Comparison of ENCODE assay signal across 24 cellular contexts in the genomic region with DNA sequence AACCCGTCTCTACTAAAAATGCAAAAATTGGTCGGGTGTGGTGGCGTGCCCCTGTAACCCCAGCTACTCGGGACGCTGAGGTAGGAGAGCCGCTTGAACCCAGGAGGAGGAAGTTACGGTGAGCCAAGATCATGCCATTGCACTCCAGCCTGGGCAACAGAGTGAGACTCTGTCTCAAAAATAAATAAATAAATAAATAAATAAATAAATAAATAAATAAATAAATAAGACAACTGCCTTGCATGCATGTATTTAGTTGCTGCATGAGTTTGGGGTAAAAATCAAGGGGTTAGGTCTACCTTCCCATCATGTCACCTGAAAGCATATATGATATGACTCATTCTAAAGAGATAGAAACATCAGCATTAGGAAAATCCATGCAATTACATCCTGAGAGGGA.
DNase-seq lines count a peak whose midpoint lies in the region; ATAC-seq and TF ChIP-seq lines count a peak whose summit lies in the region.
"Had no signal": no experiment of that assay in that cellular context is flagged by ENCODE, and none has a peak within 500 bp of the region (broad histone marks: within the 10 kb centered on the region; RNA-seq: fewer than 3 reads in every experiment).

No MANE protein-coding gene starts in this region.

- H3K9me3 Mint-ChIP-seq in nephron, result no peaks in the 10 kb centered on the region

- ATAC-seq in IMR-90 (ENCODE audit: low read depth), result no peak
- no peak for ATAC-seq in GM18907 (IDR thresholded peaks at IDR 0.05; ENCODE audit: unreplicated experiment)
- ATAC-seq in SK-N-SH treated with all-trans-retinoic acid at 6 μM for 48 hours, result no peak
- ATAC-seq: GM12878 had no signal

- DNase-seq in IMR-90, result no peak
- DNase-seq in head of caudate nucleus, result no peak
- DNase-seq: 8988T; ACHN; BE2C; C1 segment of cervical spinal cord; CD4-positive, alpha-beta memory T cell; CD4-positive, CD25-positive, alpha-beta regulatory T cell; CD8-positive, alpha-beta memory T cell; COR-L47; DMS 273 treated with DMSO at 0.1 percent for 48 hours; DMS153; DMS53; DMS79; DND-41; EL; GDM1 had no signal

- H3K4ac ChIP-seq in IMR-90 (ENCODE audit: low read depth, low read length), result no peak overlapping the region

- POLR2A ChIA-PET in IMR-90 (lab: Charles Lee; ENCODE audit: unreplicated experiment), result no interaction called here

- no peak overlapping the region for H3K4me2 ChIP-seq in IMR-90 (ENCODE audit: low read depth, low read length)
- H3K4me2 ChIP-seq: BLaER1 had no signal

- no CpG with 5 or more reads among the region's 7 CpGs for WGBS in IMR-90 (ENCODE audit: extremely low coverage in 2 of 2, insufficient read length in 1 of 2), 2 experiments

- no peak overlapping the region for H3K4me3 ChIP-seq in IMR-90 (ENCODE audit: insufficient read depth, low read depth, low read length)
- H3K4me3 ChIP-seq in stomach smooth muscle (ENCODE audit: low read length in 2 of 2), result no peak overlapping the region
- H3K4me3 ChIP-seq: BLaER1, GM12878 had no signal

- H3K36me3 ChIP-seq in IMR-90 (ENCODE audit: control insufficient read depth, insufficient read depth, low read length) (no peaks in the 10 kb centered on the region), stomach smooth muscle (ENCODE audit: control insufficient read depth in 2 of 2, insufficient read depth in 2 of 2, low read length in 2 of 2) (peaks cover 0 to 1% of the 10 kb centered on the region in 2 donors)
- H3K36me3 ChIP-seq: BE2C, BLaER1 had no signal

- no peak overlapping the region; the same call in 1 of the 2 replicates for H3K18ac ChIP-seq in IMR-90 (ENCODE audit: low read depth, low read length)

- no peak overlapping the region for H4K5ac ChIP-seq in IMR-90 (ENCODE audit: low read depth, low read length)

- TF ChIP-seq CTCF in IMR-90 (conservative IDR thresholded peaks at IDR 0.05; ENCODE audit: low read depth, low read length) (no peak), nephron (IDR thresholded peaks at IDR 0.05; ENCODE audit: unreplicated experiment in 3 of 3) (no peak)

- dilution Hi-C loops in IMR-90 (cut with HindIII; ENCODE audit: low sequenced_read_pairs, unreplicated experiment), result no loop called here

- TF ChIP-seq POLR2A in IMR-90 (IDR thresholded peaks at IDR 0.05; ENCODE audit: low read depth, low read length), result no peak

- no peaks in the 10 kb centered on the region for H3K9me1 ChIP-seq in IMR-90 (ENCODE audit: insufficient read depth, low read length)

- H2AK5ac ChIP-seq in IMR-90 (ENCODE audit: low read depth, low read length), result no peak overlapping the region

- H2BK120ac ChIP-seq in IMR-90 (ENCODE audit: low read depth, low read length), result no peak overlapping the region

- no peak overlapping the region for H3K14ac ChIP-seq in IMR-90 (replicated peaks; ENCODE audit: low read depth, low read length)

- H3K9me3 ChIP-seq in IMR-90 (ENCODE audit: control insufficient read depth, insufficient read depth, low read length) (no peaks in the 10 kb centered on the region), stomach smooth muscle (ENCODE audit: control insufficient read depth in 2 of 2, low read length in 2 of 2) (no peaks in the 10 kb centered on the region)
- H3K9me3 ChIP-seq: BE2C, BLaER1 had no signal

- H2AK9ac ChIP-seq in IMR-90 (replicated peaks; ENCODE audit: low read depth, low read length, poor library complexity), result no peak overlapping the region

- no peak overlapping the region for H4K8ac ChIP-seq in IMR-90 (ENCODE audit: low read depth in 2 of 2, low read length in 2 of 2)

- no peaks in the 10 kb centered on the region for H3K27me3 Mint-ChIP-seq in nephron (ENCODE audit: low read depth)
- H3K27me3 Mint-ChIP-seq: CD4-positive, CD25-positive, alpha-beta regulatory T cell had no signal

- H2AFZ ChIP-seq in IMR-90 (replicated peaks; ENCODE audit: low read length, poor library complexity), result no peak overlapping the region

- no peaks in the 10 kb centered on the region; the same call in 1 of the 2 replicates for H3K4me1 ChIP-seq in IMR-90 (ENCODE audit: control insufficient read depth, insufficient read depth, low read length)
- no peaks in the 10 kb centered on the region for H3K4me1 ChIP-seq in stomach smooth muscle (ENCODE audit: control insufficient read depth, insufficient read depth, low read length)
- H3K4me1 ChIP-seq: BE2C, BLaER1 had no signal

- TF ChIP-seq RAD21 in IMR-90 (IDR thresholded peaks at IDR 0.05; ENCODE audit: low read length), result no peak

- H3K4me1 Mint-ChIP-seq in nephron, result peaks cover 44% of the 10 kb centered on the region
- H3K4me1 Mint-ChIP-seq: CD14-positive monocyte; CD4-positive, alpha-beta memory T cell; CD4-positive, CD25-positive, alpha-beta regulatory T cell; CD8-positive, alpha-beta memory T cell had no signal

- H3K36me3 Mint-ChIP-seq in nephron (ENCODE audit: low read depth), result peaks cover 15% of the 10 kb centered on the region
- H3K36me3 Mint-ChIP-seq: CD14-positive monocyte; CD4-positive, alpha-beta memory T cell; CD4-positive, CD25-positive, alpha-beta regulatory T cell; CD8-positive, alpha-beta memory T cell had no signal

- no peaks in the 10 kb centered on the region for H4K20me1 ChIP-seq in IMR-90 (ENCODE audit: insufficient read depth, low read length)
- H4K20me1 ChIP-seq: BLaER1 had no signal

- H3K27ac Mint-ChIP-seq in nephron, result peak overlapping the region in 2 of 3 experiments; percentile 51 to 57
- H3K27ac Mint-ChIP-seq: CD14-positive monocyte; CD4-positive, CD25-positive, alpha-beta regulatory T cell; CD8-positive, alpha-beta memory T cell had no signal

- no peak overlapping the region for H2BK20ac ChIP-seq in IMR-90 (ENCODE audit: low read depth, low read length)

- no peak overlapping the region for H2BK5ac ChIP-seq in IMR-90 (ENCODE audit: low read depth, low read length, poor library complexity, severe bottlenecking)

- no peak overlapping the region for H3K9ac ChIP-seq in IMR-90 (ENCODE audit: low read depth, low read length)
- no peak overlapping the region for H3K9ac ChIP-seq in stomach smooth muscle (ENCODE audit: low read length in 2 of 2)
- H3K9ac ChIP-seq: BLaER1 had no signal

- peak overlapping the region; percentile 78; the same call in 1 of the 2 replicates for H3K27ac ChIP-seq in IMR-90 (ENCODE audit: insufficient read depth, low read length)
- H3K27ac ChIP-seq in stomach smooth muscle (ENCODE audit: low read length), result peak overlapping the region; percentile 3
- H3K27ac ChIP-seq: BLaER1 had no signal

- H3K27me3 ChIP-seq in IMR-90 (ENCODE audit: control insufficient read depth, insufficient read depth, low read length), result no peaks in the 10 kb centered on the region
- no peaks in the 10 kb centered on the region for H3K27me3 ChIP-seq in stomach smooth muscle (ENCODE audit: control insufficient read depth in 1 of 2, insufficient read depth in 2 of 2, low read length in 2 of 2)
- H3K27me3 ChIP-seq: BE2C, BLaER1 had no signal

- no peak overlapping the region for H3K23ac ChIP-seq in IMR-90 (ENCODE audit: low read depth, low read length)

- no peak overlapping the region for H2BK15ac ChIP-seq in IMR-90 (ENCODE audit: low read depth, low read length)

- intact Hi-C loops in IMR-90 (cut with micrococcal nuclease) (no loop called here), head of caudate nucleus (cut with DNase I) (no loop called here)

- H3K79me1 ChIP-seq in IMR-90 (ENCODE audit: low read depth in 1 of 2, low read length in 2 of 2), result no peaks in the 10 kb centered on the region

- no peak overlapping the region for H3K4me3 Mint-ChIP-seq in nephron
- H3K4me3 Mint-ChIP-seq: CD14-positive monocyte; CD4-positive, alpha-beta memory T cell; CD4-positive, CD25-positive, alpha-beta regulatory T cell; CD8-positive, alpha-beta memory T cell had no signal

- no TSS peak for BruUV-seq in IMR-90 (replicated peaks; lab: Mats Ljungman, UMichigan)

- in situ Hi-C loops in IMR-90 (cut with MboI; ENCODE audit: low sequenced_read_pairs), result no loop called here

- no peak overlapping the region for H4K91ac ChIP-seq in IMR-90 (ENCODE audit: insufficient read depth, low read depth, low read length)

- no peak overlapping the region for H3K56ac ChIP-seq in IMR-90 (ENCODE audit: extremely low read depth, insufficient read depth, low read length)

- CTCF ChIA-PET in IMR-90 (lab: Yijun Ruan, JAX), result no interaction called here

TF ChIP-seq in IMR-90, 13 proteins besides CTCF, POLR2A, EP300 and RAD21 (continues in another document):
- TF ChIP-seq SMC3 (IDR thresholded peaks at IDR 0.05; ENCODE audit: low read depth, low read length) (no peak), RFX5 (IDR thresholded peaks at IDR 0.05; ENCODE audit: low read depth, low read length) (no peak), FOS (IDR thresholded peaks at IDR 0.05; ENCODE audit: low read depth, low read length) (no peak), MXI1 (IDR thresholded peaks at IDR 0.05; ENCODE audit: borderline replicate concordance, low read depth, low read length) (no peak), RCOR1 (IDR thresholded peaks at IDR 0.05; ENCODE audit: insufficient replicate concordance, low read length) (no peak)
- TF ChIP-seq, protein P1, sequence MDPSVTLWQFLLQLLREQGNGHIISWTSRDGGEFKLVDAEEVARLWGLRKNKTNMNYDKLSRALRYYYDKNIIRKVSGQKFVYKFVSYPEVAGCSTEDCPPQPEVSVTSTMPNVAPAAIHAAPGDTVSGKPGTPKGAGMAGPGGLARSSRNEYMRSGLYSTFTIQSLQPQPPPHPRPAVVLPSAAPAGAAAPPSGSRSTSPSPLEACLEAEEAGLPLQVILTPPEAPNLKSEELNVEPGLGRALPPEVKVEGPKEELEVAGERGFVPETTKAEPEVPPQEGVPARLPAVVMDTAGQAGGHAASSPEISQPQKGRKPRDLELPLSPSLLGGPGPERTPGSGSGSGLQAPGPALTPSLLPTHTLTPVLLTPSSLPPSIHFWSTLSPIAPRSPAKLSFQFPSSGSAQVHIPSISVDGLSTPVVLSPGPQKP (IDR thresholded peaks at IDR 0.05; ENCODE audit: borderline replicate concordance, low read depth, low read length), result no peak

TF ChIP-seq in SK-N-SH treated with all-trans-retinoic acid at 6 μM for 48 hours, 23 proteins besides CTCF, POLR2A, EP300 and RAD21:
- TF ChIP-seq, protein P2, sequence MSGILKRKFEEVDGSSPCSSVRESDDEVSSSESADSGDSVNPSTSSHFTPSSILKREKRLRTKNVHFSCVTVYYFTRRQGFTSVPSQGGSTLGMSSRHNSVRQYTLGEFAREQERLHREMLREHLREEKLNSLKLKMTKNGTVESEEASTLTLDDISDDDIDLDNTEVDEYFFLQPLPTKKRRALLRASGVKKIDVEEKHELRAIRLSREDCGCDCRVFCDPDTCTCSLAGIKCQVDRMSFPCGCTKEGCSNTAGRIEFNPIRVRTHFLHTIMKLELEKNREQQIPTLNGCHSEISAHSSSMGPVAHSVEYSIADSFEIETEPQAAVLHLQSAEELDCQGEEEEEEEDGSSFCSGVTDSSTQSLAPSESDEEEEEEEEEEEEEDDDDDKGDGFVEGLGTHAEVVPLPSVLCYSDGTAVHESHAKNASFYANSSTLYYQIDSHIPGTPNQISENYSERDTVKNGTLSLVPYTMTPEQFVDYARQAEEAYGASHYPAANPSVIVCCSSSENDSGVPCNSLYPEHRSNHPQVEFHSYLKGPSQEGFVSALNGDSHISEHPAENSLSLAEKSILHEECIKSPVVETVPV (CRISPR knock-in tag; IDR thresholded peaks at IDR 0.05), result no peak
- TF ChIP-seq ZNF8 (CRISPR knock-in tag; IDR thresholded peaks at IDR 0.05), result no peak
- TF ChIP-seq TOX (CRISPR knock-in tag; IDR thresholded peaks at IDR 0.05; ENCODE audit: borderline replicate concordance), result no peak
- TF ChIP-seq ZFP30 (CRISPR knock-in tag; IDR thresholded peaks at IDR 0.05), result no peak
- no peak for TF ChIP-seq ESRRG (CRISPR knock-in tag; IDR thresholded peaks at IDR 0.05)
